ENCODE assay signal across 2 cellular contexts in the genomic region with DNA sequence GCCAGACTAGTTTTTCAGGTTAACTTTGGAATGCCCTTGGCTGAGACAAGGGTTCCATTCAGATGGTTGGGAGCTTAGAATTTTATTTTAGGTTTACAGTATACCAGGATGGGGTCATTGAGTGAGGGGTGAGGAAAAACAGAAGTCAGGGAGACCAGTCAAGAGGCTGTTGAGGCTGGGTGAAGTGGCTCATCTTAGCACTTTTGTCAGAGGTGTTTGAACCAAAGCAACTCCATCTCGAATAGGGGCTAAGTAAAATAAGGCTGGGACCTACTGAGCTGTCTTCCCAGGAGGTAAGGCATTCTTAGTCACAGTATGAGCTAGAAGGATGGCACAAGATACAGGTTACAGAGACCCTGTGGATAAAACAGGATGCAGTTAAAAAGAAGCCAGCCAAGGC.
TF ChIP-seq lines count a peak whose summit lies in the region.

No MANE protein-coding gene starts in this region.

TF ChIP-seq in GM23338, 12 proteins besides CTCF, POLR2A, EP300 and RAD21 (continued from another document):
- TF ChIP-seq, protein P1, sequence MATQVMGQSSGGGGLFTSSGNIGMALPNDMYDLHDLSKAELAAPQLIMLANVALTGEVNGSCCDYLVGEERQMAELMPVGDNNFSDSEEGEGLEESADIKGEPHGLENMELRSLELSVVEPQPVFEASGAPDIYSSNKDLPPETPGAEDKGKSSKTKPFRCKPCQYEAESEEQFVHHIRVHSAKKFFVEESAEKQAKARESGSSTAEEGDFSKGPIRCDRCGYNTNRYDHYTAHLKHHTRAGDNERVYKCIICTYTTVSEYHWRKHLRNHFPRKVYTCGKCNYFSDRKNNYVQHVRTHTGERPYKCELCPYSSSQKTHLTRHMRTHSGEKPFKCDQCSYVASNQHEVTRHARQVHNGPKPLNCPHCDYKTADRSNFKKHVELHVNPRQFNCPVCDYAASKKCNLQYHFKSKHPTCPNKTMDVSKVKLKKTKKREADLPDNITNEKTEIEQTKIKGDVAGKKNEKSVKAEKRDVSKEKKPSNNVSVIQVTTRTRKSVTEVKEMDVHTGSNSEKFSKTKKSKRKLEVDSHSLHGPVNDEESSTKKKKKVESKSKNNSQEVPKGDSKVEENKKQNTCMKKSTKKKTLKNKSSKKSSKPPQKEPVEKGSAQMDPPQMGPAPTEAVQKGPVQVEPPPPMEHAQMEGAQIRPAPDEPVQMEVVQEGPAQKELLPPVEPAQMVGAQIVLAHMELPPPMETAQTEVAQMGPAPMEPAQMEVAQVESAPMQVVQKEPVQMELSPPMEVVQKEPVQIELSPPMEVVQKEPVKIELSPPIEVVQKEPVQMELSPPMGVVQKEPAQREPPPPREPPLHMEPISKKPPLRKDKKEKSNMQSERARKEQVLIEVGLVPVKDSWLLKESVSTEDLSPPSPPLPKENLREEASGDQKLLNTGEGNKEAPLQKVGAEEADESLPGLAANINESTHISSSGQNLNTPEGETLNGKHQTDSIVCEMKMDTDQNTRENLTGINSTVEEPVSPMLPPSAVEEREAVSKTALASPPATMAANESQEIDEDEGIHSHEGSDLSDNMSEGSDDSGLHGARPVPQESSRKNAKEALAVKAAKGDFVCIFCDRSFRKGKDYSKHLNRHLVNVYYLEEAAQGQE (IDR thresholded peaks at IDR 0.05; ENCODE audit: unreplicated experiment) = no peak
- TF ChIP-seq ZNF331 (CRISPR knock-in tag; IDR thresholded peaks at IDR 0.05; ENCODE audit: low read depth) (no peak), EZH2 (IDR thresholded peaks at IDR 0.05; ENCODE audit: low read depth, unreplicated experiment) (no peak), CREB1 (CRISPR knock-in tag; IDR thresholded peaks at IDR 0.05; ENCODE audit: low read depth) (no peak), ETS1 (IDR thresholded peaks at IDR 0.05) (no peak), JUNB (IDR thresholded peaks at IDR 0.05; ENCODE audit: unreplicated experiment) (no peak), POLR2AphosphoS5 (IDR thresholded peaks at IDR 0.05; ENCODE audit: low read depth) (no peak), ZNF462 (CRISPR knock-in tag; IDR thresholded peaks at IDR 0.05) (no peak)
TF ChIP-seq in GM23338: peak in this region for 0.

TF ChIP-seq in WTC11, 78 proteins besides CTCF, POLR2A, EP300 and RAD21 (continued from another document):
- TF ChIP-seq, protein P2, sequence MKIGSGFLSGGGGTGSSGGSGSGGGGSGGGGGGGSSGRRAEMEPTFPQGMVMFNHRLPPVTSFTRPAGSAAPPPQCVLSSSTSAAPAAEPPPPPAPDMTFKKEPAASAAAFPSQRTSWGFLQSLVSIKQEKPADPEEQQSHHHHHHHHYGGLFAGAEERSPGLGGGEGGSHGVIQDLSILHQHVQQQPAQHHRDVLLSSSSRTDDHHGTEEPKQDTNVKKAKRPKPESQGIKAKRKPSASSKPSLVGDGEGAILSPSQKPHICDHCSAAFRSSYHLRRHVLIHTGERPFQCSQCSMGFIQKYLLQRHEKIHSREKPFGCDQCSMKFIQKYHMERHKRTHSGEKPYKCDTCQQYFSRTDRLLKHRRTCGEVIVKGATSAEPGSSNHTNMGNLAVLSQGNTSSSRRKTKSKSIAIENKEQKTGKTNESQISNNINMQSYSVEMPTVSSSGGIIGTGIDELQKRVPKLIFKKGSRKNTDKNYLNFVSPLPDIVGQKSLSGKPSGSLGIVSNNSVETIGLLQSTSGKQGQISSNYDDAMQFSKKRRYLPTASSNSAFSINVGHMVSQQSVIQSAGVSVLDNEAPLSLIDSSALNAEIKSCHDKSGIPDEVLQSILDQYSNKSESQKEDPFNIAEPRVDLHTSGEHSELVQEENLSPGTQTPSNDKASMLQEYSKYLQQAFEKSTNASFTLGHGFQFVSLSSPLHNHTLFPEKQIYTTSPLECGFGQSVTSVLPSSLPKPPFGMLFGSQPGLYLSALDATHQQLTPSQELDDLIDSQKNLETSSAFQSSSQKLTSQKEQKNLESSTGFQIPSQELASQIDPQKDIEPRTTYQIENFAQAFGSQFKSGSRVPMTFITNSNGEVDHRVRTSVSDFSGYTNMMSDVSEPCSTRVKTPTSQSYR (CRISPR knock-in tag; IDR thresholded peaks at IDR 0.05) = no peak
- TF ChIP-seq, protein P3, sequence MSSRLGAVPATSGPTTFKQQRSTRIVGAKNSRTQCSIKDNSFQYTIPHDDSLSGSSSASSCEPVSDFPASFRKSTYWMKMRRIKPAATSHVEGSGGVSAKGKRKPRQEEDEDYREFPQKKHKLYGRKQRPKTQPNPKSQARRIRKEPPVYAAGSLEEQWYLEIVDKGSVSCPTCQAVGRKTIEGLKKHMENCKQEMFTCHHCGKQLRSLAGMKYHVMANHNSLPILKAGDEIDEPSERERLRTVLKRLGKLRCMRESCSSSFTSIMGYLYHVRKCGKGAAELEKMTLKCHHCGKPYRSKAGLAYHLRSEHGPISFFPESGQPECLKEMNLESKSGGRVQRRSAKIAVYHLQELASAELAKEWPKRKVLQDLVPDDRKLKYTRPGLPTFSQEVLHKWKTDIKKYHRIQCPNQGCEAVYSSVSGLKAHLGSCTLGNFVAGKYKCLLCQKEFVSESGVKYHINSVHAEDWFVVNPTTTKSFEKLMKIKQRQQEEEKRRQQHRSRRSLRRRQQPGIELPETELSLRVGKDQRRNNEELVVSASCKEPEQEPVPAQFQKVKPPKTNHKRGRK (CRISPR knock-in tag; IDR thresholded peaks at IDR 0.05; ENCODE audit: borderline replicate concordance) = no peak
- TF ChIP-seq ATF1 (CRISPR knock-in tag; IDR thresholded peaks at IDR 0.05) = no peak
- TF ChIP-seq HMGXB4 (CRISPR knock-in tag; IDR thresholded peaks at IDR 0.05) = no peak
- TF ChIP-seq NR2C2 (CRISPR knock-in tag; IDR thresholded peaks at IDR 0.05) = no peak
- TF ChIP-seq, protein P4, sequence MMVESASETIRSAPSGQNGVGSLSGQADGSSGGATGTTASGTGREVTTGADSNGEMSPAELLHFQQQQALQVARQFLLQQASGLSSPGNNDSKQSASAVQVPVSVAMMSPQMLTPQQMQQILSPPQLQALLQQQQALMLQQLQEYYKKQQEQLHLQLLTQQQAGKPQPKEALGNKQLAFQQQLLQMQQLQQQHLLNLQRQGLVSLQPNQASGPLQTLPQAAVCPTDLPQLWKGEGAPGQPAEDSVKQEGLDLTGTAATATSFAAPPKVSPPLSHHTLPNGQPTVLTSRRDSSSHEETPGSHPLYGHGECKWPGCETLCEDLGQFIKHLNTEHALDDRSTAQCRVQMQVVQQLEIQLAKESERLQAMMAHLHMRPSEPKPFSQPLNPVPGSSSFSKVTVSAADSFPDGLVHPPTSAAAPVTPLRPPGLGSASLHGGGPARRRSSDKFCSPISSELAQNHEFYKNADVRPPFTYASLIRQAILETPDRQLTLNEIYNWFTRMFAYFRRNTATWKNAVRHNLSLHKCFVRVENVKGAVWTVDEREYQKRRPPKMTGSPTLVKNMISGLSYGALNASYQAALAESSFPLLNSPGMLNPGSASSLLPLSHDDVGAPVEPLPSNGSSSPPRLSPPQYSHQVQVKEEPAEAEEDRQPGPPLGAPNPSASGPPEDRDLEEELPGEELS (CRISPR knock-in tag; IDR thresholded peaks at IDR 0.05) = no peak
- no peak for TF ChIP-seq FOXP1 (CRISPR knock-in tag; IDR thresholded peaks at IDR 0.05; ENCODE audit: borderline replicate concordance)
- no peak for TF ChIP-seq ZMAT4 (CRISPR knock-in tag; IDR thresholded peaks at IDR 0.05)
- no peak for TF ChIP-seq NR1H2 (CRISPR knock-in tag; IDR thresholded peaks at IDR 0.05)
- no peak for TF ChIP-seq USF2 (CRISPR knock-in tag; IDR thresholded peaks at IDR 0.05)
- TF ChIP-seq, protein P5, sequence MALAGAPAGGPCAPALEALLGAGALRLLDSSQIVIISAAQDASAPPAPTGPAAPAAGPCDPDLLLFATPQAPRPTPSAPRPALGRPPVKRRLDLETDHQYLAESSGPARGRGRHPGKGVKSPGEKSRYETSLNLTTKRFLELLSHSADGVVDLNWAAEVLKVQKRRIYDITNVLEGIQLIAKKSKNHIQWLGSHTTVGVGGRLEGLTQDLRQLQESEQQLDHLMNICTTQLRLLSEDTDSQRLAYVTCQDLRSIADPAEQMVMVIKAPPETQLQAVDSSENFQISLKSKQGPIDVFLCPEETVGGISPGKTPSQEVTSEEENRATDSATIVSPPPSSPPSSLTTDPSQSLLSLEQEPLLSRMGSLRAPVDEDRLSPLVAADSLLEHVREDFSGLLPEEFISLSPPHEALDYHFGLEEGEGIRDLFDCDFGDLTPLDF (CRISPR knock-in tag; IDR thresholded peaks at IDR 0.05) = no peak
- no peak for TF ChIP-seq MAX (CRISPR knock-in tag; IDR thresholded peaks at IDR 0.05)
- TF ChIP-seq ZNF671 (CRISPR knock-in tag; IDR thresholded peaks at IDR 0.05) = no peak
